In the genomic region with DNA sequence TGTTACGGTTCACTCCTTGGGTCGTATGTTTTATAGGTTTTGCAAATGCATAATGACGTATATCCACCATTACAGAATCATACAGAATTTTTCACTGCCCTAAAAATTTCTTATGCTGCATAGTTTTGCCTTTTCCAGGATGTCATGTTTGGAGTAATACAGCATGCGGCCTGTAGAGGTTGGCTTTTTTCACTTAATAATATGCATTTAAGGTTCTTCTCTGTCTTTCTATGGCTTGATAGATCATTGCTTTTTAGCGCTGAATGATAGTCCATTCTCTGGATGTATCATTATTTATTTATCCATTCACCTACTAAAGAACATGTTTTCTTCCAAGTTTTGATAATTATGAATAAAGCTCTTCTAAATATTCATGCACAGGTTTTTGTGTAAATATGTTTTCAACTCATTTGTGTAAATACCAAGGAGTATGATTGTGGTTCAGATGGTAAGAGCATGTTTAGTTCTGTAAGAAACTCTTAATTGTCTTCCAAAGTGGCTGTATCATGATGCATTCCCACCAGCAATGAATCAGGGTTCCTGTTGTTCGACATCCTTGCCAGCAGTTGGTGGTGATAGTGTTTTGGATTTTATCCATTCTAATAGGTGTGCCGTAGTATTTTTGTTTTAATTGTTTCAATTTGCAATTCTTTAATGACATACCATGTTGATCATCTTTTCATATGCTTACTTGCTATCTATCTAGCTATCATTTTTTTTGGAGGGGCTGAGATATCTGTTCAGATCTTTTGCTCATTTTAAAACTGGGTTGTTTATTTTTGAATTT, we compare ENCODE assay signal across 29 cellular contexts.
DNase-seq lines count a peak whose midpoint lies in the region; ATAC-seq and TF ChIP-seq lines count a peak whose summit lies in the region.
"Had no signal": no experiment of that assay in that cellular context is flagged by ENCODE, and none has a peak within 500 bp of the region (broad histone marks: within the 10 kb centered on the region; RNA-seq: fewer than 3 reads in every experiment).

No MANE protein-coding gene starts in this region.

- H3K4me3 Mint-ChIP-seq in endothelial cell (ENCODE audit: unreplicated experiment) (no peak overlapping the region), osteocyte (ENCODE audit: unreplicated experiment) (no peak overlapping the region)
- H3K4me3 Mint-ChIP-seq: activated CD8-positive, alpha-beta T cell treated with anti-CD3 and anti-CD28 coated beads for 36 hours; activated naive CD8-positive, alpha-beta T cell; CD14-positive monocyte had no signal

- ATAC-seq in GM19035 (IDR thresholded peaks at IDR 0.05; ENCODE audit: unreplicated experiment): no peak
- ATAC-seq: activated CD8-positive, alpha-beta T cell treated with anti-CD3 and anti-CD28 coated beads for 36 hours; left lung; psoas muscle had no signal

- no peaks in the 10 kb centered on the region for H3K27me3 Mint-ChIP-seq in endothelial cell (ENCODE audit: unreplicated experiment)
- H3K27me3 Mint-ChIP-seq in osteocyte (ENCODE audit: unreplicated experiment): no peaks in the 10 kb centered on the region
- H3K27me3 Mint-ChIP-seq: activated CD8-positive, alpha-beta T cell treated with anti-CD3 and anti-CD28 coated beads for 36 hours; activated naive CD8-positive, alpha-beta T cell had no signal

- no peak overlapping the region for H3K9ac ChIP-seq in adipocyte (ENCODE audit: low read length)

- H3K4me3 ChIP-seq in GM12875 (ENCODE audit: low read depth, low read length) (no peak overlapping the region), adipocyte (ENCODE audit: low read length) (no peak overlapping the region)
- H3K4me3 ChIP-seq: coronary artery, left lung, psoas muscle, testis, uterus had no signal

- peak; percentile 54 for DNase-seq in adipocyte (ENCODE audit: low read depth)
- no peak for DNase-seq in endothelial cell (ENCODE audit: low spot score)
- no peak for DNase-seq in osteocyte (ENCODE audit: extremely low spot score, unreplicated experiment)
- no peak for DNase-seq in SW 1271 (lab: John Stamatoyannopoulos, UW)
- no peak for DNase-seq in NCI-H526 treated with DMSO at 0.1 percent for 48 hours (lab: John Stamatoyannopoulos, UW)
- DNase-seq in NCI-H345 treated with DMSO at 0.1 percent for 48 hours (lab: John Stamatoyannopoulos, UW; ENCODE audit: unreplicated experiment): no peak
- DNase-seq: activated CD4-positive, alpha-beta T cell treated with anti-CD3 and anti-CD28 coated beads for 1 hour; activated CD8-positive, alpha-beta T cell treated with anti-CD3 and anti-CD28 coated beads for 36 hours; activated effector memory CD4-positive, alpha-beta T cell treated with Interleukin-2 at 50 U/mL for 16 hours; brain microvascular endothelial cell; H7; hypothalamus; left lung; MM.1S; NCI-H1417; NCI-H2029 treated with DMSO at 0.1 percent for 48 hours; NCI-H2227 treated with DMSO at 0.1 percent for 48 hours; NCI-H748 treated with DMSO at 0.1 percent for 48 hours; psoas muscle; SIG-M5; stimulated activated naive CD4-positive, alpha-beta T cell treated with Interleukin-2 at 50 U/mL for 16 hours; testis; uterus had no signal

- H3K4me1 Mint-ChIP-seq in endothelial cell (ENCODE audit: unreplicated experiment): peaks cover 17% of the 10 kb centered on the region
- H3K4me1 Mint-ChIP-seq in osteocyte (ENCODE audit: unreplicated experiment): peaks cover 53% of the 10 kb centered on the region
- H3K4me1 Mint-ChIP-seq: CD14-positive monocyte had no signal

- H3K27ac Mint-ChIP-seq in endothelial cell (ENCODE audit: unreplicated experiment) (no peak overlapping the region), osteocyte (ENCODE audit: unreplicated experiment) (peak overlapping the region; percentile 29)
- H3K27ac Mint-ChIP-seq: activated CD8-positive, alpha-beta T cell treated with anti-CD3 and anti-CD28 coated beads for 36 hours; activated naive CD8-positive, alpha-beta T cell; CD14-positive monocyte had no signal

- TF ChIP-seq CTCF in GM12875 (IDR thresholded peaks at IDR 0.05; ENCODE audit: borderline replicate concordance, insufficient read depth, low read depth, low read length): peak; percentile 11; the same call in 1 of the 2 replicates
- peak; percentile 36 for TF ChIP-seq CTCF in endothelial cell (IDR thresholded peaks at IDR 0.05; ENCODE audit: unreplicated experiment)
- TF ChIP-seq CTCF in osteocyte (IDR thresholded peaks at IDR 0.05): no peak

- no peaks in the 10 kb centered on the region for H3K36me3 Mint-ChIP-seq in endothelial cell (ENCODE audit: low read depth, unreplicated experiment)
- no peaks in the 10 kb centered on the region for H3K36me3 Mint-ChIP-seq in osteocyte (ENCODE audit: unreplicated experiment)
- H3K36me3 Mint-ChIP-seq: activated naive CD8-positive, alpha-beta T cell; CD14-positive monocyte had no signal

- peaks cover 15% of the 10 kb centered on the region for H3K4me1 ChIP-seq in adipocyte (ENCODE audit: control insufficient read depth, insufficient read depth, low read length)
- H3K4me1 ChIP-seq: left lung, psoas muscle, testis, uterus had no signal

- H3K27me3 ChIP-seq in adipocyte (replicated peaks; ENCODE audit: control insufficient read depth, insufficient read depth, low read length): no peaks in the 10 kb centered on the region
- H3K27me3 ChIP-seq: brain microvascular endothelial cell, left lung, neutrophil, testis, uterus had no signal

- H3K9me3 ChIP-seq in adipocyte (ENCODE audit: control insufficient read depth, low read length): no peaks in the 10 kb centered on the region
- H3K9me3 ChIP-seq: left lung, neutrophil, psoas muscle, testis, uterus had no signal

- H3K36me3 ChIP-seq in adipocyte (ENCODE audit: control insufficient read depth, insufficient read depth, low read length, severe bottlenecking): no peaks in the 10 kb centered on the region
- H3K36me3 ChIP-seq: brain microvascular endothelial cell, left lung, neutrophil, uterus had no signal

- no peaks in the 10 kb centered on the region for H3K9me3 Mint-ChIP-seq in endothelial cell (ENCODE audit: unreplicated experiment)
- no peaks in the 10 kb centered on the region for H3K9me3 Mint-ChIP-seq in osteocyte (ENCODE audit: unreplicated experiment)
